Comparison of ENCODE assay signal across 1 cellular context in genomic region chr3:197505796-197506553, GRCh38.
TF ChIP-seq lines count a peak whose summit lies in the region.

No MANE protein-coding gene starts in this region.

TF ChIP-seq in IMR-90, 13 proteins besides CTCF, POLR2A, EP300 and RAD21 (continued from another document):
- no peak for TF ChIP-seq ELK1 (IDR thresholded peaks at IDR 0.05; ENCODE audit: borderline replicate concordance, low read depth, low read length)
